Comparison of ENCODE assay signal across 15 cellular contexts in genomic region chr5:111422245-111422644, GRCh38.
A peak's percentile ranks its signal among the peaks of the same experiment; 100 is the strongest.
DNase-seq lines count a peak whose midpoint lies in the region; ATAC-seq and TF ChIP-seq lines count a peak whose summit lies in the region.
"Had no signal": no experiment of that assay in that cellular context is flagged by ENCODE, and none has a peak within 500 bp of the region (broad histone marks: within the 10 kb centered on the region; RNA-seq: fewer than 3 reads in every experiment).

No MANE protein-coding gene starts in this region.

- TF ChIP-seq CTCF in GM20000 (IDR thresholded peaks at IDR 0.05; ENCODE audit: extremely low read depth, missing control alignments) = no peak

- ATAC-seq in GM18520 (IDR thresholded peaks at IDR 0.05; ENCODE audit: unreplicated experiment) (peak; percentile 58), GM19452 (IDR thresholded peaks at IDR 0.05; ENCODE audit: unreplicated experiment) (peak; percentile 67), HG02798 (IDR thresholded peaks at IDR 0.05; ENCODE audit: poor library complexity, unreplicated experiment) (peak; percentile 93), HG03565 (IDR thresholded peaks at IDR 0.05; ENCODE audit: unreplicated experiment) (peak; percentile 69), HG03378 (IDR thresholded peaks at IDR 0.05; ENCODE audit: unreplicated experiment) (no peak)
- ATAC-seq: gastroesophageal sphincter, natural killer cell, psoas muscle had no signal

- DNase-seq in NCI-H2196 treated with DMSO at 0.1 percent for 48 hours (lab: John Stamatoyannopoulos, UW; ENCODE audit: unreplicated experiment) (no peak), GM20000 (ENCODE audit: low spot score) (no peak)
- DNase-seq: BE2C, DMS 273 treated with DMSO at 0.1 percent for 48 hours, natural killer cell, NCI-H1092 treated with DMSO at 0.1 percent for 48 hours, NCI-H2171, psoas muscle, SHP77 had no signal
